7 cellular contexts compared by ENCODE assay signal in genomic region chr15:84164423-84165292, GRCh38.
A peak's percentile ranks its signal among the peaks of the same experiment; 100 is the strongest.
DNase-seq lines count a peak whose midpoint lies in the region; ATAC-seq, FAIRE-seq and TF ChIP-seq lines count a peak whose summit lies in the region.
"Not testable (repeated sequence)": the region's sequence is repeated elsewhere in the genome, so short reads cannot be mapped to it uniquely, and the experiment has no call there.

No MANE protein-coding gene starts in this region.

- not testable (repeated sequence) for H3K4me1 ChIP-seq in GM23338 (ENCODE audit: insufficient read depth); kidney (ENCODE audit: control insufficient read depth in 1 of 2, insufficient read depth in 1 of 2, low read depth in 1 of 2, low read length in 2 of 2); naive thymus-derived CD4-positive, alpha-beta T cell (ENCODE audit: control insufficient read depth in 2 of 2, insufficient read depth in 2 of 2, low read length in 2 of 2)

- TF ChIP-seq CTCF in GM23338 (conservative IDR thresholded peaks at IDR 0.05; ENCODE audit: low read depth in 2 of 2); WTC11 (IDR thresholded peaks at IDR 0.05); coronary artery (IDR thresholded peaks at IDR 0.05); kidney (IDR thresholded peaks at IDR 0.05; ENCODE audit: borderline replicate concordance, extremely low read depth, insufficient read depth): not testable (repeated sequence)

- H3K27ac ChIP-seq in GM23338 (ENCODE audit: low read depth); coronary artery; kidney (ENCODE audit: low read depth in 2 of 2, low read length in 2 of 2); naive thymus-derived CD4-positive, alpha-beta T cell (ENCODE audit: low read depth, low read length): not testable (repeated sequence)

- not testable (repeated sequence) for H3K4me1 Mint-ChIP-seq in GM23338; WTC11; naive thymus-derived CD4-positive, alpha-beta T cell; stimulated activated effector memory CD8-positive, alpha-beta T cell treated with anti-CD3 and anti-CD28 coated beads, Interleukin-12 subunit alpha, Interleukin-12 subunit beta, amount 100 ng/mL, for 72 hours

- not testable (repeated sequence) for H3K9me3 ChIP-seq in kidney (ENCODE audit: control insufficient read depth in 1 of 2, low read length in 2 of 2); naive thymus-derived CD4-positive, alpha-beta T cell (ENCODE audit: control insufficient read depth in 2 of 3, low read length in 3 of 3)

- H3K79me2 ChIP-seq in GM23338 (replicated peaks; ENCODE audit: insufficient read depth), result not testable (repeated sequence)

- not testable (repeated sequence) for H3K4me3 ChIP-seq in GM23338; coronary artery; kidney (ENCODE audit: low read length in 2 of 2); naive thymus-derived CD4-positive, alpha-beta T cell (ENCODE audit: low read length)

- CTCF ChIA-PET in WTC11 (lab: Charles Lee); naive thymus-derived CD4-positive, alpha-beta T cell (lab: Charles Lee): not testable (repeated sequence)

- not testable (repeated sequence) for H3F3A ChIP-seq in GM23338 (replicated peaks; ENCODE audit: low read depth)

- intact Hi-C loops in kidney (cut with DNase I); naive thymus-derived CD4-positive, alpha-beta T cell (cut with micrococcal nuclease): not testable (repeated sequence)

- not testable (repeated sequence) for H3K27me3 ChIP-seq in GM23338 (ENCODE audit: insufficient read depth); naive thymus-derived CD4-positive, alpha-beta T cell (ENCODE audit: control insufficient read depth in 2 of 2, insufficient read depth in 2 of 2, low read length in 2 of 2)

- peak; percentile 91 for ATAC-seq in GM23338
- peak; percentile 92 for ATAC-seq in WTC11
- peak; percentile 38 for ATAC-seq in naive thymus-derived CD4-positive, alpha-beta T cell
- peak; percentile 65 for ATAC-seq in stimulated activated effector memory CD8-positive, alpha-beta T cell treated with anti-CD3 and anti-CD28 coated beads, Interleukin-12 subunit alpha, Interleukin-12 subunit beta, amount 100 ng/mL, for 72 hours

- H3K9me3 Mint-ChIP-seq in GM23338; WTC11; naive thymus-derived CD4-positive, alpha-beta T cell; stimulated activated effector memory CD8-positive, alpha-beta T cell treated with anti-CD3 and anti-CD28 coated beads, Interleukin-12 subunit alpha, Interleukin-12 subunit beta, amount 100 ng/mL, for 72 hours: not testable (repeated sequence)

- not testable (repeated sequence) for H2AFZ ChIP-seq in GM23338

- not testable (repeated sequence) for DNase-seq in GM23338 (ENCODE audit: low spot score); WTC11 (ENCODE audit: low spot score); naive thymus-derived CD4-positive, alpha-beta T cell
- peak; percentile 94 for DNase-seq in NCI-H82 (lab: John Stamatoyannopoulos, UW)
- DNase-seq in coronary artery (ENCODE audit: low spot score), result peak; percentile 58
- peak; percentile 60 for DNase-seq in kidney
- peak in 1 of 2 donors; percentile 48 for DNase-seq in stimulated activated effector memory CD8-positive, alpha-beta T cell treated with anti-CD3 and anti-CD28 coated beads, Interleukin-12 subunit alpha, Interleukin-12 subunit beta, amount 100 ng/mL, for 72 hours (ENCODE audit: low spot score in 2 of 2)

- POLR2A ChIA-PET in WTC11 (lab: Charles Lee); naive thymus-derived CD4-positive, alpha-beta T cell (lab: Charles Lee): not testable (repeated sequence)

- H3K9ac ChIP-seq in kidney (ENCODE audit: low read length in 2 of 2), result not testable (repeated sequence)

- H3K36me3 ChIP-seq in GM23338 (ENCODE audit: insufficient read depth); kidney (ENCODE audit: control insufficient read depth in 1 of 2, insufficient read depth in 2 of 2, low read length in 2 of 2); naive thymus-derived CD4-positive, alpha-beta T cell (ENCODE audit: control insufficient read depth in 2 of 3, insufficient read depth in 3 of 3, low read length in 3 of 3): not testable (repeated sequence)

- H3K9me2 ChIP-seq in GM23338 (ENCODE audit: insufficient read depth), result not testable (repeated sequence)

- not testable (repeated sequence) for H3K4me2 ChIP-seq in GM23338

- FAIRE-seq in kidney (lab: Jason Lieb, UNC), result not testable (repeated sequence)

- H3K36me3 Mint-ChIP-seq in GM23338 (ENCODE audit: low read depth); WTC11; naive thymus-derived CD4-positive, alpha-beta T cell; stimulated activated effector memory CD8-positive, alpha-beta T cell treated with anti-CD3 and anti-CD28 coated beads, Interleukin-12 subunit alpha, Interleukin-12 subunit beta, amount 100 ng/mL, for 72 hours: not testable (repeated sequence)

- H4K20me1 ChIP-seq in GM23338 (replicated peaks; ENCODE audit: insufficient read depth), result not testable (repeated sequence)

- H3K27ac Mint-ChIP-seq in GM23338, WTC11: not testable (repeated sequence)
- H3K27ac Mint-ChIP-seq in naive thymus-derived CD4-positive, alpha-beta T cell, result peak overlapping the region in 1 of 9 donors; percentile 8
- peak overlapping the region; percentile 69 for H3K27ac Mint-ChIP-seq in stimulated activated effector memory CD8-positive, alpha-beta T cell treated with anti-CD3 and anti-CD28 coated beads, Interleukin-12 subunit alpha, Interleukin-12 subunit beta, amount 100 ng/mL, for 72 hours

- H3K4me3 Mint-ChIP-seq in GM23338; WTC11; naive thymus-derived CD4-positive, alpha-beta T cell; stimulated activated effector memory CD8-positive, alpha-beta T cell treated with anti-CD3 and anti-CD28 coated beads, Interleukin-12 subunit alpha, Interleukin-12 subunit beta, amount 100 ng/mL, for 72 hours: not testable (repeated sequence)

- H3K27me3 Mint-ChIP-seq in GM23338 (ENCODE audit: insufficient read depth, low read depth, poor library complexity); WTC11 (ENCODE audit: low read depth); naive thymus-derived CD4-positive, alpha-beta T cell: not testable (repeated sequence)

Comparison
In these comparisons a context has a peak if more than half of its experiments do, and no peak if none do; other contexts are left out.
1. ATAC-seq: peak in every context shown above with its lines; median percentile 92 in WTC11; 91 in GM23338; 65 in stimulated activated effector memory CD8-positive, alpha-beta T cell treated with anti-CD3 and anti-CD28 coated beads, Interleukin-12 subunit alpha, Interleukin-12 subunit beta, amount 100 ng/mL, for 72 hours; 38 in naive thymus-derived CD4-positive, alpha-beta T cell.